In genomic region chr17:31373150-31374082, GRCh38 we compare ENCODE assay signal across 8 cellular contexts. TPM values are rescaled to one million over a fixed set of nuclear protein-coding genes. Genes with fewer than 3 reads are reported as not detected.
DNase-seq lines count a peak whose midpoint lies in the region; ATAC-seq, FAIRE-seq and TF ChIP-seq lines count a peak whose summit lies in the region.

No MANE protein-coding gene starts in this region.

- no peak overlapping the region for H2BK120ac ChIP-seq in neuronal stem cell (ENCODE audit: low read depth, low read length)

- peaks cover 36% of the 10 kb centered on the region for H3K4me1 Mint-ChIP-seq in CD14-positive monocyte
- H3K4me1 Mint-ChIP-seq in type B pancreatic cell (ENCODE audit: unreplicated experiment), result peaks cover 25% of the 10 kb centered on the region

- TF ChIP-seq POLR2A in body of pancreas (IDR thresholded peaks at IDR 0.05), result no peak

- no peak overlapping the region for H2AFZ ChIP-seq in keratinocyte (ENCODE audit: control insufficient read depth, low read length)
- H2AFZ ChIP-seq in neuronal stem cell (ENCODE audit: low read length), result no peak overlapping the region

- 86 to 88% methylated on average over 9 of the region's 9 CpGs for WGBS in body of pancreas, 2 donors
- WGBS in neuronal stem cell (ENCODE audit: extremely low coverage in 2 of 2, insufficient read length in 2 of 2, insufficient replicate concordance in 1 of 2), 2 donors, result no CpG with 5 or more reads among the region's 9 CpGs

- H3K27me3 Mint-ChIP-seq in CD14-positive monocyte (ENCODE audit: low read depth in 3 of 3) (no peaks in the 10 kb centered on the region), type B pancreatic cell (no peaks in the 10 kb centered on the region)

- no peak overlapping the region for H4K8ac ChIP-seq in neuronal stem cell (ENCODE audit: low read depth, low read length)

- H3K4me2 ChIP-seq in keratinocyte (ENCODE audit: control insufficient read depth, extremely low read depth, insufficient read depth, low read depth, low read length) (no peak overlapping the region), neuronal stem cell (ENCODE audit: insufficient read depth, low read length, poor library complexity, severe bottlenecking) (no peak overlapping the region)

- FAIRE-seq in GM19239 (lab: Jason Lieb, UNC), result peak; percentile 96
- peak; percentile 75 for FAIRE-seq in keratinocyte (lab: Jason Lieb, UNC)

- no peak overlapping the region for H2BK12ac ChIP-seq in neuronal stem cell (ENCODE audit: low read length)

- no peak overlapping the region for H2BK5ac ChIP-seq in neuronal stem cell (ENCODE audit: low read length)

- intact Hi-C loops in CD14-positive monocyte (cut with micrococcal nuclease) (no loop called here), body of pancreas (cut with DNase I) (no loop called here)

- H3K79me2 ChIP-seq in keratinocyte (ENCODE audit: control insufficient read depth, insufficient read depth, low read length), result no peaks in the 10 kb centered on the region

- H3K27ac ChIP-seq in body of pancreas, result no peak overlapping the region
- no peak overlapping the region for H3K27ac ChIP-seq in keratinocyte (ENCODE audit: control insufficient read depth, insufficient read depth, low read length)
- no peak overlapping the region for H3K27ac ChIP-seq in neuronal stem cell (replicated peaks; ENCODE audit: low read length)

- no peaks in the 10 kb centered on the region for H3K4me1 ChIP-seq in body of pancreas
- no peaks in the 10 kb centered on the region for H3K4me1 ChIP-seq in keratinocyte (ENCODE audit: control insufficient read depth, extremely low read depth, insufficient read depth, low read length)
- H3K4me1 ChIP-seq in neuronal stem cell (ENCODE audit: control insufficient read depth in 2 of 2, insufficient read depth in 1 of 2, low read depth in 1 of 2, low read length in 2 of 2), result peaks cover 0 to under 1% of the 10 kb centered on the region in 2 donors

- H3K9me1 ChIP-seq in keratinocyte (ENCODE audit: control insufficient read depth, extremely low read depth, insufficient read depth, low read length), result no peaks in the 10 kb centered on the region

- H2BK15ac ChIP-seq in neuronal stem cell (ENCODE audit: low read length), result no peak overlapping the region

- DNase-seq in CD14-positive monocyte (ENCODE audit: low spot score) (no peak), GM19239 (ENCODE audit: insufficient read length, low spot score) (no peak), NCI-H526 treated with DMSO at 0.1 percent for 48 hours (lab: John Stamatoyannopoulos, UW) (peak; percentile 66), body of pancreas (peak in 1 of 4 donors; percentile 30), keratinocyte (ENCODE audit: low read depth, low spot score) (no peak), type B pancreatic cell (ENCODE audit: extremely low spot score, unreplicated experiment) (no peak), neuronal stem cell (ENCODE audit: low spot score) (no peak)
- no peak for DNase-seq in activated CD8-positive, alpha-beta memory T cell treated with anti-CD3 and anti-CD28 coated beads, Interleukin-2, amount 50 U/mL, for 48 hours

- TF ChIP-seq CTCF in CD14-positive monocyte (IDR thresholded peaks at IDR 0.05) (peak; percentile 80), body of pancreas (IDR thresholded peaks at IDR 0.05) (peak in 5 of 7 experiments; percentile 9 to 43 (median 27)), keratinocyte (optimal IDR thresholded peaks at IDR 0.05 in 1 of 3, IDR thresholded peaks at IDR 0.05 in 1 of 3, conservative IDR thresholded peaks at IDR 0.05 in 1 of 3; ENCODE audit: extremely low read depth in 1 of 3, insufficient read depth in 2 of 3, low read length in 3 of 3) (peak; percentile 48 to 49 (median 48)), type B pancreatic cell (conservative IDR thresholded peaks at IDR 0.05) (peak; percentile 74)

- no peaks in the 10 kb centered on the region for H3K27me3 ChIP-seq in body of pancreas
- H3K27me3 ChIP-seq in keratinocyte (ENCODE audit: control insufficient read depth, extremely low read depth, insufficient read depth, low read length), result no peaks in the 10 kb centered on the region
- no peaks in the 10 kb centered on the region for H3K27me3 ChIP-seq in neuronal stem cell (ENCODE audit: control insufficient read depth in 3 of 3, insufficient read depth in 3 of 3, low read depth in 1 of 3, low read length in 3 of 3)

- no peak overlapping the region for H3K14ac ChIP-seq in neuronal stem cell (ENCODE audit: low read length)

- no peak overlapping the region for H4K91ac ChIP-seq in neuronal stem cell (ENCODE audit: low read depth, low read length, poor library complexity)

- no peak overlapping the region for H2AK5ac ChIP-seq in neuronal stem cell (ENCODE audit: low read depth, low read length)

- dilution Hi-C loops in keratinocyte (cut with MboI; ENCODE audit: extremely low pct_ligation_motif_present, low sequenced_read_pairs), result no loop called here

- H3K36me3 ChIP-seq in body of pancreas (replicated peaks in 1 of 2; ENCODE audit: insufficient read depth in 1 of 2, low read depth in 2 of 2) (no peaks in the 10 kb centered on the region), keratinocyte (ENCODE audit: control insufficient read depth in 2 of 2, extremely low read depth in 1 of 2, insufficient read depth in 2 of 2, low read length in 2 of 2) (peaks cover 5 to 8% of the 10 kb centered on the region in 2 experiments), neuronal stem cell (replicated peaks in 1 of 2; ENCODE audit: control insufficient read depth in 2 of 2, insufficient read depth in 2 of 2, low read length in 2 of 2) (peaks cover 7 to 85% of the 10 kb centered on the region in 2 donors)

- H3K4me3 Mint-ChIP-seq in CD14-positive monocyte (peak overlapping the region; percentile 68 to 82), type B pancreatic cell (no peak overlapping the region)

- H3K9me3 ChIP-seq in body of pancreas (no peaks in the 10 kb centered on the region), keratinocyte (ENCODE audit: control insufficient read depth, low read depth, low read length) (no peaks in the 10 kb centered on the region), neuronal stem cell (replicated peaks in 1 of 2; ENCODE audit: control insufficient read depth in 2 of 2, insufficient read depth in 1 of 2, low read depth in 1 of 2, low read length in 2 of 2) (no peaks in the 10 kb centered on the region)

- no peak overlapping the region for H3K18ac ChIP-seq in neuronal stem cell (ENCODE audit: low read length)

- H3K27ac Mint-ChIP-seq in CD14-positive monocyte (peak overlapping the region; percentile 80 to 94 (median 90)), type B pancreatic cell (peak overlapping the region; percentile 55)

- no peaks in the 10 kb centered on the region for H4K20me1 ChIP-seq in keratinocyte (ENCODE audit: control insufficient read depth, extremely low read depth, insufficient read depth, low read length)

- H3K23ac ChIP-seq in neuronal stem cell (ENCODE audit: low read depth, low read length, poor library complexity), result no peak overlapping the region

- H3K9ac ChIP-seq in keratinocyte (ENCODE audit: control insufficient read depth, extremely low read depth, insufficient read depth, low read length) (no peak overlapping the region), neuronal stem cell (ENCODE audit: low read depth, low read length, poor library complexity) (no peak overlapping the region)

- no peak overlapping the region for H3K4ac ChIP-seq in neuronal stem cell (ENCODE audit: low read length)

- no peak for ATAC-seq in body of pancreas

- no peaks in the 10 kb centered on the region for H3K9me3 Mint-ChIP-seq in CD14-positive monocyte
- no peaks in the 10 kb centered on the region for H3K9me3 Mint-ChIP-seq in type B pancreatic cell

- no peaks in the 10 kb centered on the region for H3K79me1 ChIP-seq in neuronal stem cell (ENCODE audit: low read depth, low read length)

- H3K4me3 ChIP-seq in body of pancreas (no peak overlapping the region), keratinocyte (ENCODE audit: control insufficient read depth in 2 of 3, extremely low read depth in 1 of 3, insufficient read depth in 2 of 3, low read depth in 1 of 3, low read length in 3 of 3) (no peak overlapping the region), neuronal stem cell (ENCODE audit: low read length in 2 of 2) (no peak overlapping the region)

- H3K36me3 Mint-ChIP-seq in CD14-positive monocyte (peaks cover 3 to 10% of the 10 kb centered on the region in 2 donors), type B pancreatic cell (peaks cover 20% of the 10 kb centered on the region)

RNA-seq across cellular contexts. Expression of gene RAB11FIP4, which starts 18.1 kb away (rescaled TPM):
- polyA plus RNA-seq in CD14-positive monocyte (10 to 100 TPM; 10.4 to 16.2 TPM), keratinocyte (9.1 to 9.3 TPM (median 9.2 TPM) in 3 replicates)
- total RNA-seq in body of pancreas (10 to 100 TPM; 37.2 to 38.7 TPM), type B pancreatic cell (ENCODE audit: low replicate concordance) (32.4 and 44.7 TPM in 2 replicates)
- polyA plus RNA-seq in keratinocyte (2011; ENCODE audit: low read depth), result 22.6 TPM
- polyA plus RNA-seq in keratinocyte (2011; cell fraction: cytosol; rRNA removed), result 7.1 and 9.6 TPM in 2 replicates
- 11.9 and 13.5 TPM in 2 replicates for polyA plus RNA-seq in keratinocyte (2011; cell fraction: nucleus; rRNA removed)
- 8.6 and 8.9 TPM in 2 replicates for polyA plus RNA-seq in keratinocyte (2012; ENCODE audit: low replicate concordance)
- polyA minus RNA-seq in keratinocyte, result 12.4 to 13.6 TPM (median 12.9 TPM) in 3 replicates
- 9.0 TPM for polyA minus RNA-seq in keratinocyte (2011; cell fraction: cytosol; rRNA and poly(A)+ RNA removed)
- 11.4 and 11.8 TPM in 2 replicates for polyA minus RNA-seq in keratinocyte (2011; cell fraction: nucleus; rRNA and poly(A)+ RNA removed)
- 10.1 TPM for polyA plus RNA-seq in neuronal stem cell (2013, experiment 1 of 2)
- polyA plus RNA-seq in neuronal stem cell (2013, experiment 2 of 2), result 10.1 TPM

RNA-seq across cellular contexts. Expression of gene EVI2A, which starts 52.0 kb away (rescaled TPM):
- polyA plus RNA-seq in CD14-positive monocyte, result 100 to 1,000 TPM; 125 to 138 TPM
- 1 to 10 TPM in 1 of 2 donors, not detected in 1; 3.1 TPM for total RNA-seq in body of pancreas
- 0.05 to 0.12 TPM (median 0.12 TPM) in 3 replicates for polyA plus RNA-seq in keratinocyte
- polyA plus RNA-seq in keratinocyte (2011; ENCODE audit: low read depth), result not detected
- polyA plus RNA-seq in keratinocyte (2011; cell fraction: cytosol; rRNA removed), result not detected in 2 replicates
- not detected in 2 replicates for polyA plus RNA-seq in keratinocyte (2011; cell fraction: nucleus; rRNA removed)
- 0.06 and 0.13 TPM in 2 replicates for polyA plus RNA-seq in keratinocyte (2012; ENCODE audit: low replicate concordance)
- polyA minus RNA-seq in keratinocyte, result not detected in 3 replicates
- not detected for polyA minus RNA-seq in keratinocyte (2011; cell fraction: cytosol; rRNA and poly(A)+ RNA removed)
- polyA minus RNA-seq in keratinocyte (2011; cell fraction: nucleus; rRNA and poly(A)+ RNA removed), result not detected in 2 replicates
- total RNA-seq in type B pancreatic cell (ENCODE audit: low replicate concordance), result not detected in 2 replicates
- not detected for polyA plus RNA-seq in neuronal stem cell (2013, experiment 1 of 2)
- polyA plus RNA-seq in neuronal stem cell (2013, experiment 2 of 2), result not detected

RNA-seq across cellular contexts. Expression of gene EVI2B, which starts 59.6 kb away (rescaled TPM):
- 100 to 1,000 TPM; 166 to 267 TPM for polyA plus RNA-seq in CD14-positive monocyte
- total RNA-seq in body of pancreas, result 1 to 10 TPM in 1 of 2 donors, under 1 TPM in 1; 0.99 to 4.9 TPM
- 0.32 to 1.1 TPM (median 0.80 TPM) in 3 replicates for polyA plus RNA-seq in keratinocyte
- polyA plus RNA-seq in keratinocyte (2011; ENCODE audit: low read depth), result not detected
- polyA plus RNA-seq in keratinocyte (2011; cell fraction: cytosol; rRNA removed), result 0.30 and 0.40 TPM in 2 replicates
- 0.51 and 0.55 TPM in 2 replicates for polyA plus RNA-seq in keratinocyte (2011; cell fraction: nucleus; rRNA removed)
- 0.48 and 0.56 TPM in 2 replicates for polyA plus RNA-seq in keratinocyte (2012; ENCODE audit: low replicate concordance)
- polyA minus RNA-seq in keratinocyte, result 0.48 to 1.0 TPM in 2 of 3 replicates, not detected in the other
- polyA minus RNA-seq in keratinocyte (2011; cell fraction: cytosol; rRNA and poly(A)+ RNA removed), result not detected
- polyA minus RNA-seq in keratinocyte (2011; cell fraction: nucleus; rRNA and poly(A)+ RNA removed), result 0.42 TPM in 1 of 2 replicates, not detected in the other
- total RNA-seq in type B pancreatic cell (ENCODE audit: low replicate concordance), result not detected in 2 replicates
- polyA plus RNA-seq in neuronal stem cell (2013, experiment 1 of 2), result not detected
- polyA plus RNA-seq in neuronal stem cell (2013, experiment 2 of 2), result not detected

Comparison
In these comparisons a context has a peak if more than half of its experiments do, and no peak if none do; other contexts are left out.
1. CTCF ChIP-seq: peak in every context shown above with its lines; median percentile 80 in CD14-positive monocyte; 74 in type B pancreatic cell; 48 in keratinocyte; 27 in body of pancreas.